8 cellular contexts compared by ENCODE assay signal in genomic region chr19:42132030-42132628, GRCh38. TPM values are rescaled to one million over a fixed set of nuclear protein-coding genes. Genes with fewer than 3 reads are reported as not detected.
A peak's percentile ranks its signal among the peaks of the same experiment; 100 is the strongest.
DNase-seq lines count a peak whose midpoint lies in the region; ATAC-seq and TF ChIP-seq lines count a peak whose summit lies in the region.

Gene POU2F2, minus strand, starts transcription at chr19:42132446. Its CDS starts 35 bp downstream, at chr19:42132411.

- peak within 1 kb of the TSS; percentile 96 for H3K4me3 ChIP-seq in CD8-positive, alpha-beta T cell (ENCODE audit: low read depth, low read length)
- H3K4me3 ChIP-seq in HCT116 (replicated peaks in 1 of 2; ENCODE audit: low read depth in 1 of 2, low read length in 2 of 2) (peak within 1 kb of the TSS in 1 of 2 experiments; percentile 13; a peak in 1 of 4 replicates), SU-DHL-6 (ENCODE audit: insufficient read depth, low read length, poor library complexity, severe bottlenecking) (peak within 1 kb of the TSS; percentile 86)

- peak within 1 kb of the TSS; percentile 83 for H3K4me3 Mint-ChIP-seq in CD8-positive, alpha-beta T cell
- H3K4me3 Mint-ChIP-seq in activated naive CD8-positive, alpha-beta T cell, result peak within 1 kb of the TSS; percentile 99

- intact Hi-C loops in CD8-positive, alpha-beta T cell (cut with DNase I, micrococcal nuclease), result loop anchor here (1.0 to 5.0 kb wide), 14 partner anchors 11 to 291 kb away; partner anchors contain the start of genes MEGF8 (in 2 of the 2), DEDD2 (in 1 of the 2), PAFAH1B3 (in 1 of the 2) and PRR19 (in 1 of the 2)
- intact Hi-C loops in HCT116 (cut with micrococcal nuclease), result no loop called here

- peaks cover 7% of the 10 kb centered on the region for H3K36me3 Mint-ChIP-seq in CD8-positive, alpha-beta T cell
- peaks cover 6% of the 10 kb centered on the region for H3K36me3 Mint-ChIP-seq in activated naive CD8-positive, alpha-beta T cell

- H3K9me3 Mint-ChIP-seq in CD8-positive, alpha-beta T cell, result no peaks in the 10 kb centered on the region
- H3K9me3 Mint-ChIP-seq in activated naive CD8-positive, alpha-beta T cell (ENCODE audit: low read depth), result no peaks in the 10 kb centered on the region

- RAD21 ChIA-PET in HCT116 (lab: Charles Lee; ENCODE audit: low non-redundant PET in 1 of 2, low total read pairs in 2 of 2, uncharacterized antibody in 2 of 2, unreplicated experiment in 2 of 2), result interaction anchor here in 1 of 2 experiments (1.1 kb wide), 1 partner anchor 53 kb away, joined by 3 read pairs; no protein-coding TSS in a partner anchor

- H3K79me2 ChIP-seq in HCT116 (ENCODE audit: insufficient read depth, low read length) (no peaks in the 10 kb centered on the region), SU-DHL-6 (ENCODE audit: insufficient read depth, low read length) (peaks cover 57% of the 10 kb centered on the region)

- peaks cover 68% of the 10 kb centered on the region for H3K4me1 ChIP-seq in CD8-positive, alpha-beta T cell (ENCODE audit: insufficient read depth, low read length)
- peaks cover 2 to 9% of the 10 kb centered on the region in 2 experiments; a peak in 2 of 4 replicates for H3K4me1 ChIP-seq in HCT116 (ENCODE audit: control insufficient read depth in 1 of 2, insufficient read depth in 2 of 2, low read length in 2 of 2)

- peak; percentile 66 to 94 (median 88) for DNase-seq in CD8-positive, alpha-beta T cell
- DNase-seq in HCT116 (ENCODE audit: low read depth, low spot score), result no peak
- DNase-seq in iPS-NIHi7 (ENCODE audit: extremely low spot score), result peak; percentile 38
- DNase-seq in stimulated activated CD4-positive, alpha-beta T cell treated with anti-CD3 and anti-CD28 coated beads, Interleukin-4, amount 100 ng/mL, for 48 hours (ENCODE audit: low read depth in 2 of 2), result peak; percentile 67 to 78
- DNase-seq in cerebellum (ENCODE audit: low spot score), result no peak

- ATAC-seq in CD8-positive, alpha-beta T cell, result peak; percentile 82
- ATAC-seq in HCT116, result no peak
- ATAC-seq in GM18519 (IDR thresholded peaks at IDR 0.05; ENCODE audit: low FRiP score, unreplicated experiment), result no peak

- no peaks in the 10 kb centered on the region for H3K9me3 ChIP-seq in CD8-positive, alpha-beta T cell (ENCODE audit: low read length)
- H3K9me3 ChIP-seq in HCT116 (ENCODE audit: control insufficient read depth in 1 of 2, insufficient read depth in 1 of 2, low read depth in 1 of 2, low read length in 2 of 2), result no peaks in the 10 kb centered on the region
- no peaks in the 10 kb centered on the region for H3K9me3 ChIP-seq in SU-DHL-6 (ENCODE audit: insufficient read depth, low read length)

- no peak for TF ChIP-seq RAD21 in HCT116 (IDR thresholded peaks at IDR 0.05; ENCODE audit: low read depth)

- POLR2A ChIA-PET in CD8-positive, alpha-beta T cell (lab: Charles Lee), result interaction anchor here (0.6 to 1.9 kb wide), 9 partner anchors 9 to 269 kb away, joined by 3 to 9 read pairs (median 4); partner anchors contain the start of gene GSK3A
- POLR2A ChIA-PET in HCT116 (lab: Charles Lee), result interaction anchor here (1.2 to 1.4 kb wide), 2 partner anchors 19 to 111 kb away, joined by 4 read pairs; no protein-coding TSS in a partner anchor

- H3F3A ChIP-seq in SU-DHL-6 (ENCODE audit: insufficient read depth), result peaks cover 35% of the 10 kb centered on the region

- H3K4me2 ChIP-seq in HCT116 (ENCODE audit: low read length) (peak within 1 kb of the TSS; percentile 64), SU-DHL-6 (ENCODE audit: low read depth, low read length, poor library complexity, severe bottlenecking) (peak within 1 kb of the TSS; percentile 78)

- no peak within 1 kb of the TSS for H2AFZ ChIP-seq in HCT116 (ENCODE audit: low read depth, low read length, poor library complexity, severe bottlenecking)
- H2AFZ ChIP-seq in SU-DHL-6 (ENCODE audit: low read depth, low read length, severe bottlenecking), result peak within 1 kb of the TSS; percentile 69

- H3K4me1 Mint-ChIP-seq in CD8-positive, alpha-beta T cell (ENCODE audit: low read depth), result peaks cover 68% of the 10 kb centered on the region
- H3K4me1 Mint-ChIP-seq in activated naive CD8-positive, alpha-beta T cell (ENCODE audit: low read depth), result peaks cover 68% of the 10 kb centered on the region

- no peak for TF ChIP-seq CTCF in CD8-positive, alpha-beta T cell (IDR thresholded peaks at IDR 0.05)
- TF ChIP-seq CTCF in HCT116 (IDR thresholded peaks at IDR 0.05 in 2 of 3, conservative IDR thresholded peaks at IDR 0.05 in 1 of 3; ENCODE audit: borderline replicate concordance in 1 of 3, insufficient read depth in 1 of 3, low read depth in 2 of 3, low read length in 2 of 3) (no peak), SU-DHL-6 (IDR thresholded peaks at IDR 0.05; ENCODE audit: insufficient read depth, low read length, poor library complexity, severe bottlenecking) (no peak)

- no peaks in the 10 kb centered on the region for H3K36me3 ChIP-seq in CD8-positive, alpha-beta T cell (ENCODE audit: insufficient read depth, low read length)
- H3K36me3 ChIP-seq in HCT116 (ENCODE audit: control insufficient read depth in 1 of 2, insufficient read depth in 2 of 2, low read length in 2 of 2) (no peaks in the 10 kb centered on the region), SU-DHL-6 (ENCODE audit: low read length) (no peaks in the 10 kb centered on the region)

- no peaks in the 10 kb centered on the region for H3K27me3 ChIP-seq in CD8-positive, alpha-beta T cell (ENCODE audit: insufficient read depth, low read length)
- H3K27me3 ChIP-seq in HCT116 (ENCODE audit: insufficient read depth, low read length) (peaks cover 11% of the 10 kb centered on the region; the same call in 1 of the 2 replicates), SU-DHL-6 (ENCODE audit: low read length) (no peaks in the 10 kb centered on the region)

- peak within 1 kb of the TSS; percentile 86 for H3K27ac Mint-ChIP-seq in CD8-positive, alpha-beta T cell
- peak within 1 kb of the TSS; percentile 95 for H3K27ac Mint-ChIP-seq in activated naive CD8-positive, alpha-beta T cell

- no peak for TF ChIP-seq POLR2A in HCT116 (IDR thresholded peaks at IDR 0.05; ENCODE audit: borderline replicate concordance, extremely low read depth, insufficient read depth, insufficient read length)

- CTCF ChIA-PET in CD8-positive, alpha-beta T cell (lab: Charles Lee), result interaction anchor here (0.6 to 7.3 kb wide), 40 partner anchors 9 to 318 kb away, joined by 3 to 75 read pairs (median 5); partner anchors contain the start of genes DEDD2 and GSK3A
- CTCF ChIA-PET in HCT116 (lab: Charles Lee), result interaction anchor here (0.8 to 1.6 kb wide), 12 partner anchors 9 to 308 kb away, joined by 3 to 7 read pairs (median 4); partner anchors contain the start of gene GSK3A

- no peaks in the 10 kb centered on the region for H3K27me3 Mint-ChIP-seq in CD8-positive, alpha-beta T cell (ENCODE audit: low read depth)
- H3K27me3 Mint-ChIP-seq in activated naive CD8-positive, alpha-beta T cell, result no peaks in the 10 kb centered on the region

- no peak within 1 kb of the TSS for H3K9ac ChIP-seq in HCT116 (ENCODE audit: low read length)
- peak within 1 kb of the TSS; percentile 94 for H3K9ac ChIP-seq in SU-DHL-6 (ENCODE audit: low read length)

- no TSS peak for BruUV-seq in HCT116 (replicated peaks; lab: Mats Ljungman, UMichigan)

- no peaks in the 10 kb centered on the region for H4K20me1 ChIP-seq in HCT116 (ENCODE audit: insufficient read depth)
- H4K20me1 ChIP-seq in SU-DHL-6 (ENCODE audit: low read depth, low read length), result no peaks in the 10 kb centered on the region

- H3K27ac ChIP-seq in CD8-positive, alpha-beta T cell (ENCODE audit: low read depth, low read length), result peak within 1 kb of the TSS; percentile 54
- H3K27ac ChIP-seq in HCT116 (ENCODE audit: low read depth, low read length) (no peak within 1 kb of the TSS), SU-DHL-6 (ENCODE audit: low read depth, low read length) (peak within 1 kb of the TSS; percentile 96)

- H3K9me2 ChIP-seq in HCT116 (ENCODE audit: insufficient read depth), result no peaks in the 10 kb centered on the region
- H3K9me2 ChIP-seq in SU-DHL-6 (replicated peaks; ENCODE audit: insufficient read depth, low read length), result no peaks in the 10 kb centered on the region

TF ChIP-seq in HCT116, 20 proteins besides CTCF, POLR2A, EP300 and RAD21:
- TF ChIP-seq SIN3A (IDR thresholded peaks at IDR 0.05; ENCODE audit: low read depth) (no peak), EZH2 (IDR thresholded peaks at IDR 0.05) (no peak), EZH2phosphoT487 (IDR thresholded peaks at IDR 0.05; ENCODE audit: borderline replicate concordance) (no peak), JUND (IDR thresholded peaks at IDR 0.05) (no peak), REST (IDR thresholded peaks at IDR 0.05; ENCODE audit: low read depth) (no peak), CBX3 (IDR thresholded peaks at IDR 0.05; ENCODE audit: low read depth) (no peak), ELF1 (IDR thresholded peaks at IDR 0.05; ENCODE audit: borderline replicate concordance, low read depth) (no peak), SRF (IDR thresholded peaks at IDR 0.05; ENCODE audit: low read depth) (no peak)

RNA-seq across cellular contexts. Expression of gene POU2F2, which starts in this region (rescaled TPM):
- 10 to 100 TPM; 14.6 to 17.0 TPM for total RNA-seq in CD8-positive, alpha-beta T cell
- total RNA-seq in HCT116 (2021; ENCODE audit: unreplicated experiment), result 0.89 TPM
- polyA plus RNA-seq in HCT116 (2012), result 0.44 and 0.56 TPM in 2 replicates
- 3.7 TPM for total RNA-seq in cerebellum

Comparison
In these comparisons a context has a peak if more than half of its experiments do, and no peak if none do; other contexts are left out.
1. DNase-seq: peak in CD8-positive, alpha-beta T cell (7 of 7), iPS-NIHi7 (single experiment) and stimulated activated CD4-positive, alpha-beta T cell treated with anti-CD3 and anti-CD28 coated beads, Interleukin-4, amount 100 ng/mL, for 48 hours (2 of 2); none in HCT116 (single experiment) and cerebellum (single experiment).